Comparison of ENCODE assay signal across 1 cellular context in genomic region chr20:46355778-46356177, GRCh38.
TF ChIP-seq lines count a peak whose summit lies in the region.

No MANE protein-coding gene starts in this region.

TF ChIP-seq in K562, 482 proteins besides CTCF, POLR2A, EP300 and RAD21 (continues in another document):
- TF ChIP-seq NEUROD1 (IDR thresholded peaks at IDR 0.05; ENCODE audit: borderline replicate concordance, low read depth, low read length, partially characterized antibody) (no peak), ZNF143 (CRISPR knock-in tag; IDR thresholded peaks at IDR 0.05) (peak; percentile 49; the same call in 1 of the 2 replicates), CTBP1 (IDR thresholded peaks at IDR 0.05; ENCODE audit: borderline replicate concordance) (peak; percentile 31; the same call in 1 of the 2 replicates), HNRNPUL1 (IDR thresholded peaks at IDR 0.05; ENCODE audit: low read length) (no peak), TAL1 (IDR thresholded peaks at IDR 0.05) (0 out of 2 replicates have a peak, but pooled peaks have one; percentile 17), MEF2A (IDR thresholded peaks at IDR 0.05; ENCODE audit: control insufficient read depth, low read depth, low read length) (no peak), RCOR1 (IDR thresholded peaks at IDR 0.05; ENCODE audit: borderline replicate concordance in 1 of 2, low read depth in 2 of 2, low read length in 2 of 2) (peak in 1 of 2 experiments; percentile 77; a peak in 2 of 4 replicates), ARID1B (IDR thresholded peaks at IDR 0.05) (peak; percentile 34; the same call in 1 of the 2 replicates), ZNF124 (CRISPR knock-in tag; IDR thresholded peaks at IDR 0.05) (no peak), CBFA2T2 (conservative IDR thresholded peaks at IDR 0.05) (peak; percentile 35; the same call in 1 of the 2 replicates), RBM25 (IDR thresholded peaks at IDR 0.05; ENCODE audit: low read depth, low read length, severe bottlenecking) (no peak), KLF6 (CRISPR knock-in tag; IDR thresholded peaks at IDR 0.05; ENCODE audit: borderline replicate concordance) (no peak), TARDBP (IDR thresholded peaks at IDR 0.05) (no peak), TOE1 (IDR thresholded peaks at IDR 0.05; ENCODE audit: borderline replicate concordance) (no peak), TOE1 (CRISPR knock-in tag; IDR thresholded peaks at IDR 0.05; ENCODE audit: borderline replicate concordance, low read depth) (no peak), PHF8 (IDR thresholded peaks at IDR 0.05; ENCODE audit: borderline replicate concordance, low read length) (no peak), ATF3 (IDR thresholded peaks at IDR 0.05) (no peak), ATF3 (CRISPR knock-in tag; conservative IDR thresholded peaks at IDR 0.05) (no peak), FOXJ3 (CRISPR knock-in tag; IDR thresholded peaks at IDR 0.05) (no peak), SMC3 (conservative IDR thresholded peaks at IDR 0.05; ENCODE audit: insufficient read depth, low read depth, low read length) (no peak), MAX (CRISPR knock-in tag; IDR thresholded peaks at IDR 0.05) (no peak), CBFA2T3 (IDR thresholded peaks at IDR 0.05) (peak; percentile 61), SRSF9 (IDR thresholded peaks at IDR 0.05; ENCODE audit: borderline replicate concordance, low read depth, low read length) (no peak), NR4A1 (CRISPR knock-in tag; IDR thresholded peaks at IDR 0.05) (no peak), NR4A1 (tag; IDR thresholded peaks at IDR 0.05) (no peak), KDM1A (IDR thresholded peaks at IDR 0.05) (peak; percentile 34 to 42; a peak in 2 of 4 replicates), IRF9 (tag; IDR thresholded peaks at IDR 0.05) (no peak), ZNF511 (CRISPR knock-in tag; IDR thresholded peaks at IDR 0.05) (no peak), CBX2 (IDR thresholded peaks at IDR 0.05; ENCODE audit: insufficient read depth, low read length, poor library complexity, severe bottlenecking) (no peak), PKNOX1 (IDR thresholded peaks at IDR 0.05) (0 out of 2 replicates have a peak, but pooled peaks have one; percentile 26), SMARCA5 (IDR thresholded peaks at IDR 0.05) (no peak), MED1 (CRISPR knock-in tag; IDR thresholded peaks at IDR 0.05; ENCODE audit: borderline replicate concordance) (no peak), JUND (IDR thresholded peaks at IDR 0.05; ENCODE audit: borderline replicate concordance, low read depth, low read length) (peak; percentile 33; the same call in 1 of the 2 replicates), JUND (tag; IDR thresholded peaks at IDR 0.05; ENCODE audit: borderline replicate concordance, low read depth, low read length) (no peak; the same call in 2 of the 3 replicates), MEIS2 (IDR thresholded peaks at IDR 0.05; ENCODE audit: partially characterized antibody) (peak; percentile 58), FOSL1 (tag; conservative IDR thresholded peaks at IDR 0.05) (peak; percentile 83), GABPB1 (CRISPR knock-in tag; IDR thresholded peaks at IDR 0.05) (no peak), LEF1 (IDR thresholded peaks at IDR 0.05) (no peak), RHOXF2B (CRISPR knock-in tag; conservative IDR thresholded peaks at IDR 0.05) (no peak)
- TF ChIP-seq, protein P1, sequence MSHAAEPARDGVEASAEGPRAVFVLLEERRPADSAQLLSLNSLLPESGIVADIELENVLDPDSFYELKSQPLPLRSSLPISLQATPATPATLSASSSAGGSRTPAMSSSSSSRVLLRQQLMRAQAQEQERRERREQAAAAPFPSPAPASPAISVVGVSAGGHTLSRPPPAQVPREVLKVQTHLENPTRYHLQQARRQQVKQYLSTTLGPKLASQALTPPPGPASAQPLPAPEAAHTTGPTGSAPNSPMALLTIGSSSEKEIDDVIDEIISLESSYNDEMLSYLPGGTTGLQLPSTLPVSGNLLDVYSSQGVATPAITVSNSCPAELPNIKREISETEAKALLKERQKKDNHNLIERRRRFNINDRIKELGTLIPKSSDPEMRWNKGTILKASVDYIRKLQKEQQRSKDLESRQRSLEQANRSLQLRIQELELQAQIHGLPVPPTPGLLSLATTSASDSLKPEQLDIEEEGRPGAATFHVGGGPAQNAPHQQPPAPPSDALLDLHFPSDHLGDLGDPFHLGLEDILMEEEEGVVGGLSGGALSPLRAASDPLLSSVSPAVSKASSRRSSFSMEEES (CRISPR knock-in tag; IDR thresholded peaks at IDR 0.05) = no peak
- TF ChIP-seq, protein P2, sequence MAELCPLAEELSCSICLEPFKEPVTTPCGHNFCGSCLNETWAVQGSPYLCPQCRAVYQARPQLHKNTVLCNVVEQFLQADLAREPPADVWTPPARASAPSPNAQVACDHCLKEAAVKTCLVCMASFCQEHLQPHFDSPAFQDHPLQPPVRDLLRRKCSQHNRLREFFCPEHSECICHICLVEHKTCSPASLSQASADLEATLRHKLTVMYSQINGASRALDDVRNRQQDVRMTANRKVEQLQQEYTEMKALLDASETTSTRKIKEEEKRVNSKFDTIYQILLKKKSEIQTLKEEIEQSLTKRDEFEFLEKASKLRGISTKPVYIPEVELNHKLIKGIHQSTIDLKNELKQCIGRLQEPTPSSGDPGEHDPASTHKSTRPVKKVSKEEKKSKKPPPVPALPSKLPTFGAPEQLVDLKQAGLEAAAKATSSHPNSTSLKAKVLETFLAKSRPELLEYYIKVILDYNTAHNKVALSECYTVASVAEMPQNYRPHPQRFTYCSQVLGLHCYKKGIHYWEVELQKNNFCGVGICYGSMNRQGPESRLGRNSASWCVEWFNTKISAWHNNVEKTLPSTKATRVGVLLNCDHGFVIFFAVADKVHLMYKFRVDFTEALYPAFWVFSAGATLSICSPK (IDR thresholded peaks at IDR 0.05; ENCODE audit: borderline replicate concordance) = no peak
- TF ChIP-seq, protein P3, sequence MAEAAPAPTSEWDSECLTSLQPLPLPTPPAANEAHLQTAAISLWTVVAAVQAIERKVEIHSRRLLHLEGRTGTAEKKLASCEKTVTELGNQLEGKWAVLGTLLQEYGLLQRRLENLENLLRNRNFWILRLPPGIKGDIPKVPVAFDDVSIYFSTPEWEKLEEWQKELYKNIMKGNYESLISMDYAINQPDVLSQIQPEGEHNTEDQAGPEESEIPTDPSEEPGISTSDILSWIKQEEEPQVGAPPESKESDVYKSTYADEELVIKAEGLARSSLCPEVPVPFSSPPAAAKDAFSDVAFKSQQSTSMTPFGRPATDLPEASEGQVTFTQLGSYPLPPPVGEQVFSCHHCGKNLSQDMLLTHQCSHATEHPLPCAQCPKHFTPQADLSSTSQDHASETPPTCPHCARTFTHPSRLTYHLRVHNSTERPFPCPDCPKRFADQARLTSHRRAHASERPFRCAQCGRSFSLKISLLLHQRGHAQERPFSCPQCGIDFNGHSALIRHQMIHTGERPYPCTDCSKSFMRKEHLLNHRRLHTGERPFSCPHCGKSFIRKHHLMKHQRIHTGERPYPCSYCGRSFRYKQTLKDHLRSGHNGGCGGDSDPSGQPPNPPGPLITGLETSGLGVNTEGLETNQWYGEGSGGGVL (CRISPR knock-in tag; IDR thresholded peaks at IDR 0.05) = no peak
- TF ChIP-seq, protein P4, sequence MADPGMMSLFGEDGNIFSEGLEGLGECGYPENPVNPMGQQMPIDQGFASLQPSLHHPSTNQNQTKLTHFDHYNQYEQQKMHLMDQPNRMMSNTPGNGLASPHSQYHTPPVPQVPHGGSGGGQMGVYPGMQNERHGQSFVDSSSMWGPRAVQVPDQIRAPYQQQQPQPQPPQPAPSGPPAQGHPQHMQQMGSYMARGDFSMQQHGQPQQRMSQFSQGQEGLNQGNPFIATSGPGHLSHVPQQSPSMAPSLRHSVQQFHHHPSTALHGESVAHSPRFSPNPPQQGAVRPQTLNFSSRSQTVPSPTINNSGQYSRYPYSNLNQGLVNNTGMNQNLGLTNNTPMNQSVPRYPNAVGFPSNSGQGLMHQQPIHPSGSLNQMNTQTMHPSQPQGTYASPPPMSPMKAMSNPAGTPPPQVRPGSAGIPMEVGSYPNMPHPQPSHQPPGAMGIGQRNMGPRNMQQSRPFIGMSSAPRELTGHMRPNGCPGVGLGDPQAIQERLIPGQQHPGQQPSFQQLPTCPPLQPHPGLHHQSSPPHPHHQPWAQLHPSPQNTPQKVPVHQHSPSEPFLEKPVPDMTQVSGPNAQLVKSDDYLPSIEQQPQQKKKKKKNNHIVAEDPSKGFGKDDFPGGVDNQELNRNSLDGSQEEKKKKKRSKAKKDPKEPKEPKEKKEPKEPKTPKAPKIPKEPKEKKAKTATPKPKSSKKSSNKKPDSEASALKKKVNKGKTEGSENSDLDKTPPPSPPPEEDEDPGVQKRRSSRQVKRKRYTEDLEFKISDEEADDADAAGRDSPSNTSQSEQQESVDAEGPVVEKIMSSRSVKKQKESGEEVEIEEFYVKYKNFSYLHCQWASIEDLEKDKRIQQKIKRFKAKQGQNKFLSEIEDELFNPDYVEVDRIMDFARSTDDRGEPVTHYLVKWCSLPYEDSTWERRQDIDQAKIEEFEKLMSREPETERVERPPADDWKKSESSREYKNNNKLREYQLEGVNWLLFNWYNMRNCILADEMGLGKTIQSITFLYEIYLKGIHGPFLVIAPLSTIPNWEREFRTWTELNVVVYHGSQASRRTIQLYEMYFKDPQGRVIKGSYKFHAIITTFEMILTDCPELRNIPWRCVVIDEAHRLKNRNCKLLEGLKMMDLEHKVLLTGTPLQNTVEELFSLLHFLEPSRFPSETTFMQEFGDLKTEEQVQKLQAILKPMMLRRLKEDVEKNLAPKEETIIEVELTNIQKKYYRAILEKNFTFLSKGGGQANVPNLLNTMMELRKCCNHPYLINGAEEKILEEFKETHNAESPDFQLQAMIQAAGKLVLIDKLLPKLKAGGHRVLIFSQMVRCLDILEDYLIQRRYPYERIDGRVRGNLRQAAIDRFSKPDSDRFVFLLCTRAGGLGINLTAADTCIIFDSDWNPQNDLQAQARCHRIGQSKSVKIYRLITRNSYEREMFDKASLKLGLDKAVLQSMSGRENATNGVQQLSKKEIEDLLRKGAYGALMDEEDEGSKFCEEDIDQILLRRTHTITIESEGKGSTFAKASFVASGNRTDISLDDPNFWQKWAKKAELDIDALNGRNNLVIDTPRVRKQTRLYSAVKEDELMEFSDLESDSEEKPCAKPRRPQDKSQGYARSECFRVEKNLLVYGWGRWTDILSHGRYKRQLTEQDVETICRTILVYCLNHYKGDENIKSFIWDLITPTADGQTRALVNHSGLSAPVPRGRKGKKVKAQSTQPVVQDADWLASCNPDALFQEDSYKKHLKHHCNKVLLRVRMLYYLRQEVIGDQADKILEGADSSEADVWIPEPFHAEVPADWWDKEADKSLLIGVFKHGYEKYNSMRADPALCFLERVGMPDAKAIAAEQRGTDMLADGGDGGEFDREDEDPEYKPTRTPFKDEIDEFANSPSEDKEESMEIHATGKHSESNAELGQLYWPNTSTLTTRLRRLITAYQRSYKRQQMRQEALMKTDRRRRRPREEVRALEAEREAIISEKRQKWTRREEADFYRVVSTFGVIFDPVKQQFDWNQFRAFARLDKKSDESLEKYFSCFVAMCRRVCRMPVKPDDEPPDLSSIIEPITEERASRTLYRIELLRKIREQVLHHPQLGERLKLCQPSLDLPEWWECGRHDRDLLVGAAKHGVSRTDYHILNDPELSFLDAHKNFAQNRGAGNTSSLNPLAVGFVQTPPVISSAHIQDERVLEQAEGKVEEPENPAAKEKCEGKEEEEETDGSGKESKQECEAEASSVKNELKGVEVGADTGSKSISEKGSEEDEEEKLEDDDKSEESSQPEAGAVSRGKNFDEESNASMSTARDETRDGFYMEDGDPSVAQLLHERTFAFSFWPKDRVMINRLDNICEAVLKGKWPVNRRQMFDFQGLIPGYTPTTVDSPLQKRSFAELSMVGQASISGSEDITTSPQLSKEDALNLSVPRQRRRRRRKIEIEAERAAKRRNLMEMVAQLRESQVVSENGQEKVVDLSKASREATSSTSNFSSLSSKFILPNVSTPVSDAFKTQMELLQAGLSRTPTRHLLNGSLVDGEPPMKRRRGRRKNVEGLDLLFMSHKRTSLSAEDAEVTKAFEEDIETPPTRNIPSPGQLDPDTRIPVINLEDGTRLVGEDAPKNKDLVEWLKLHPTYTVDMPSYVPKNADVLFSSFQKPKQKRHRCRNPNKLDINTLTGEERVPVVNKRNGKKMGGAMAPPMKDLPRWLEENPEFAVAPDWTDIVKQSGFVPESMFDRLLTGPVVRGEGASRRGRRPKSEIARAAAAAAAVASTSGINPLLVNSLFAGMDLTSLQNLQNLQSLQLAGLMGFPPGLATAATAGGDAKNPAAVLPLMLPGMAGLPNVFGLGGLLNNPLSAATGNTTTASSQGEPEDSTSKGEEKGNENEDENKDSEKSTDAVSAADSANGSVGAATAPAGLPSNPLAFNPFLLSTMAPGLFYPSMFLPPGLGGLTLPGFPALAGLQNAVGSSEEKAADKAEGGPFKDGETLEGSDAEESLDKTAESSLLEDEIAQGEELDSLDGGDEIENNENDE (IDR thresholded peaks at IDR 0.05; ENCODE audit: low read depth, low read length) = no peak
